In the genomic region with DNA sequence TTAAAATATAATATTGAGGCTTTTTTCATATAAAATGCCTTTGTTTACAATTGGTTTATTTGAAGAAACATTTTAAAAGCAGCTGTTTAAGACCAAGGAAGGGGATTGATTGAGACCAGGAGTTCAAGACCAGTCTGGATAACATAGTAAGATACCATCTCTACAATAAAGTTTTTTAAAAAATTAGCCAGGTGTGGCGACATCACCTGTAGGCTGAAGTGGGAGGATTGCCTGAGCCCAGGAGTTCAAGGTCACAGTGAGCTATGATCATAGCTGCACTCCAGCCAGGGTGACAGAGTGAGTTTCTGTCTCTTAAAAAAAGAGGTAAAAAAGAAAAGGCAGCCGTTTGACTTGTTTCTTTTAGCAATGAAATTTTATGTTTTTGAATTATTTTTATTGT, we compare ENCODE assay signal across 1 cellular context.
TF ChIP-seq lines count a peak whose summit lies in the region.

No MANE protein-coding gene starts in this region.

TF ChIP-seq in HepG2, 621 proteins besides CTCF, POLR2A, EP300 and RAD21 (continued from another document):
- TF ChIP-seq, protein P1, sequence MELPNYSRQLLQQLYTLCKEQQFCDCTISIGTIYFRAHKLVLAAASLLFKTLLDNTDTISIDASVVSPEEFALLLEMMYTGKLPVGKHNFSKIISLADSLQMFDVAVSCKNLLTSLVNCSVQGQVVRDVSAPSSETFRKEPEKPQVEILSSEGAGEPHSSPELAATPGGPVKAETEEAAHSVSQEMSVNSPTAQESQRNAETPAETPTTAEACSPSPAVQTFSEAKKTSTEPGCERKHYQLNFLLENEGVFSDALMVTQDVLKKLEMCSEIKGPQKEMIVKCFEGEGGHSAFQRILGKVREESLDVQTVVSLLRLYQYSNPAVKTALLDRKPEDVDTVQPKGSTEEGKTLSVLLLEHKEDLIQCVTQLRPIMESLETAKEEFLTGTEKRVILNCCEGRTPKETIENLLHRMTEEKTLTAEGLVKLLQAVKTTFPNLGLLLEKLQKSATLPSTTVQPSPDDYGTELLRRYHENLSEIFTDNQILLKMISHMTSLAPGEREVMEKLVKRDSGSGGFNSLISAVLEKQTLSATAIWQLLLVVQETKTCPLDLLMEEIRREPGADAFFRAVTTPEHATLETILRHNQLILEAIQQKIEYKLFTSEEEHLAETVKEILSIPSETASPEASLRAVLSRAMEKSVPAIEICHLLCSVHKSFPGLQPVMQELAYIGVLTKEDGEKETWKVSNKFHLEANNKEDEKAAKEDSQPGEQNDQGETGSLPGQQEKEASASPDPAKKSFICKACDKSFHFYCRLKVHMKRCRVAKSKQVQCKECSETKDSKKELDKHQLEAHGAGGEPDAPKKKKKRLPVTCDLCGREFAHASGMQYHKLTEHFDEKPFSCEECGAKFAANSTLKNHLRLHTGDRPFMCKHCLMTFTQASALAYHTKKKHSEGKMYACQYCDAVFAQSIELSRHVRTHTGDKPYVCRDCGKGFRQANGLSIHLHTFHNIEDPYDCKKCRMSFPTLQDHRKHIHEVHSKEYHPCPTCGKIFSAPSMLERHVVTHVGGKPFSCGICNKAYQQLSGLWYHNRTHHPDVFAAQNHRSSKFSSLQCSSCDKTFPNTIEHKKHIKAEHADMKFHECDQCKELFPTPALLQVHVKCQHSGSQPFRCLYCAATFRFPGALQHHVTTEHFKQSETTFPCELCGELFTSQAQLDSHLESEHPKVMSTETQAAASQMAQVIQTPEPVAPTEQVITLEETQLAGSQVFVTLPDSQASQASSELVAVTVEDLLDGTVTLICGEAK (IDR thresholded peaks at IDR 0.05): peak; percentile 56
- TF ChIP-seq, protein P1 (CRISPR knock-in tag; IDR thresholded peaks at IDR 0.05): peak; percentile 95
- TF ChIP-seq, protein P2, sequence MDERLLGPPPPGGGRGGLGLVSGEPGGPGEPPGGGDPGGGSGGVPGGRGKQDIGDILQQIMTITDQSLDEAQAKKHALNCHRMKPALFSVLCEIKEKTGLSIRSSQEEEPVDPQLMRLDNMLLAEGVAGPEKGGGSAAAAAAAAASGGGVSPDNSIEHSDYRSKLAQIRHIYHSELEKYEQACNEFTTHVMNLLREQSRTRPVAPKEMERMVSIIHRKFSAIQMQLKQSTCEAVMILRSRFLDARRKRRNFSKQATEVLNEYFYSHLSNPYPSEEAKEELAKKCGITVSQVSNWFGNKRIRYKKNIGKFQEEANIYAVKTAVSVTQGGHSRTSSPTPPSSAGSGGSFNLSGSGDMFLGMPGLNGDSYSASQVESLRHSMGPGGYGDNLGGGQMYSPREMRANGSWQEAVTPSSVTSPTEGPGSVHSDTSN (CRISPR knock-in tag; IDR thresholded peaks at IDR 0.05): no peak
TF ChIP-seq in HepG2: peak in this region for 18.
